Comparison of ENCODE assay signal across 8 cellular contexts in genomic region chr15:51829360-51830278, GRCh38. TPM values are rescaled to one million over a fixed set of nuclear protein-coding genes. Genes with fewer than 3 reads are reported as not detected.
DNase-seq lines count a peak whose midpoint lies in the region; ATAC-seq and TF ChIP-seq lines count a peak whose summit lies in the region.

Gene TMOD3 (plus strand): TSS chr15:51829653. CDS start chr15:51862885, 33,232 bp downstream.

- H3K4me3 ChIP-seq in GM12875 (ENCODE audit: low read depth, low read length) = peak within 1 kb of the TSS; percentile 96
- peak within 1 kb of the TSS; percentile 45 to 96 (median 84) for H3K4me3 ChIP-seq in upper lobe of left lung

- no peaks in the 10 kb centered on the region for H3K36me3 ChIP-seq in upper lobe of left lung

- no peaks in the 10 kb centered on the region for H3K9me3 Mint-ChIP-seq in T-helper 1 cell treated with Interleukin-12 subunit alpha and Interleukin-12 subunit beta and Interleukin-4 antibody, amounts not matched to agents 30 μg/mL and 1 μg/mL, for 36 hours

- H3K4me1 Mint-ChIP-seq in T-helper 1 cell treated with Interleukin-12 subunit alpha and Interleukin-12 subunit beta and Interleukin-4 antibody, amounts not matched to agents 30 μg/mL and 1 μg/mL, for 36 hours (ENCODE audit: low read depth) = peaks cover 40% of the 10 kb centered on the region

- H3K4me1 ChIP-seq in upper lobe of left lung = peaks cover 26 to 40% (median 34%) of the 10 kb centered on the region in 4 donors

- H3K27me3 ChIP-seq in upper lobe of left lung = no peaks in the 10 kb centered on the region

- peak; percentile 70 for DNase-seq in NCI-H1105 treated with DMSO at 0.1 percent for 48 hours (lab: John Stamatoyannopoulos, UW)
- DNase-seq in amygdala (lab: John Stamatoyannopoulos, UW) = peak; percentile 29 to 94 (median 84)
- DNase-seq in left cardiac atrium = peak; percentile 94
- DNase-seq in posterior vena cava (ENCODE audit: low spot score) = peak; percentile 97
- DNase-seq in upper lobe of left lung = peak; percentile 93 to 99

- peak within 1 kb of the TSS; percentile 97 for H3K4me3 Mint-ChIP-seq in T-helper 1 cell treated with Interleukin-12 subunit alpha and Interleukin-12 subunit beta and Interleukin-4 antibody, amounts not matched to agents 30 μg/mL and 1 μg/mL, for 36 hours

- TF ChIP-seq CTCF in GM12875 (IDR thresholded peaks at IDR 0.05; ENCODE audit: borderline replicate concordance, insufficient read depth, low read depth, low read length) = no peak
- TF ChIP-seq CTCF in upper lobe of left lung (IDR thresholded peaks at IDR 0.05) = peak in 1 of 6 experiments; percentile 19

- ATAC-seq in HG02678 (IDR thresholded peaks at IDR 0.05; ENCODE audit: unreplicated experiment) (peak; percentile 85), left cardiac atrium (peak; percentile 98 to 99), upper lobe of left lung (ENCODE audit: low FRiP score in 2 of 2) (peak; percentile 95 to 98)

- WGBS in upper lobe of left lung, 2 donors = 3 to 16% methylated on average over 6 to 42 of the region's 89 CpGs

- H3K36me3 Mint-ChIP-seq in T-helper 1 cell treated with Interleukin-12 subunit alpha and Interleukin-12 subunit beta and Interleukin-4 antibody, amounts not matched to agents 30 μg/mL and 1 μg/mL, for 36 hours (ENCODE audit: low read depth) = peaks cover 12% of the 10 kb centered on the region

- H3K9me3 ChIP-seq in upper lobe of left lung = no peaks in the 10 kb centered on the region

- intact Hi-C loops in left cardiac atrium (cut with DNase I) (no loop called here), posterior vena cava (cut with DNase I) (no loop called here)

- H3K27me3 Mint-ChIP-seq in T-helper 1 cell treated with Interleukin-12 subunit alpha and Interleukin-12 subunit beta and Interleukin-4 antibody, amounts not matched to agents 30 μg/mL and 1 μg/mL, for 36 hours (ENCODE audit: low read depth) = peaks cover 16% of the 10 kb centered on the region

- peak within 1 kb of the TSS; percentile 96 to 99 (median 98) for H3K27ac ChIP-seq in upper lobe of left lung

- TF ChIP-seq EP300 in upper lobe of left lung (IDR thresholded peaks at IDR 0.05) = no peak

- H3K27ac Mint-ChIP-seq in T-helper 1 cell treated with Interleukin-12 subunit alpha and Interleukin-12 subunit beta and Interleukin-4 antibody, amounts not matched to agents 30 μg/mL and 1 μg/mL, for 36 hours = peak within 1 kb of the TSS; percentile 94

- peak; percentile 30 to 97 (median 93) for TF ChIP-seq POLR2A in upper lobe of left lung (IDR thresholded peaks at IDR 0.05)

RNA-seq across cellular contexts. Expression of gene TMOD3, which starts in this region (rescaled TPM):
- total RNA-seq in left cardiac atrium = 10 to 100 TPM; 22.7 to 23.9 TPM
- 10 to 100 TPM; 44.4 to 47.1 TPM for total RNA-seq in posterior vena cava
- 10 to 100 TPM; 40.4 to 81.6 (median 72.7) TPM for total RNA-seq in upper lobe of left lung

Comparison
In these comparisons a context has a peak if more than half of its experiments do, and no peak if none do; other contexts are left out.
1. Peak in every context shown above with its lines: DNase-seq, ATAC-seq, H3K4me3 ChIP-seq and H3K27ac ChIP-seq.